15 cellular contexts compared by ENCODE assay signal in the genomic region with DNA sequence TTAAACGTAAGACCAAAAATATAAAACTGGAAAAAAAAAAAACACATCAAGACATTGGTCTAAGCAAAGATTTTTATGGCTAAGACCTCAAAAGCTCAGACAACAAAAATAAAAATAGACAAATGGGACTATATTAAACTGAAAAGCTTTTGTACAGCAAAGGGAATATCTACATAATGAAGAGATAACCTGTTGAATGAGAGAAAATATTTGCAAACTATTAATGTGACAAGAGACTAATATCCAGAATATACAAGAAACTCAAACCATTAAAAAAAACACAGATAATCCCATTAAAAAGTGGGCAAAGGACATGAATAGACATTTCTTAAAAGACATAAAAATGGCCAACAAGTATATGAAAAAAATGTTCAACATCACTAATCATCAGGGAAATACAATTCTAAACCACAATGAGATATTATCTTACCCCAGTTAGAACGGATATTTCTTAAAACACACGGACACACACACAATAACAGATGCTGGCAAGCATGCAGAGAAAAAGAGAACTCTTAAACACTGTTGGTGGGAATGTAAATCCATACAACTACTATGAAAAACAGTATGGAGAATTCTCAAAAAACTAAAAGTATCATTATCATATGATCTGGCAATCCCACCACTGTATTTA.
"Had no signal": no experiment of that assay in that cellular context is flagged by ENCODE, and none has a peak within 500 bp of the region (broad histone marks: within the 10 kb centered on the region; RNA-seq: fewer than 3 reads in every experiment).

No MANE protein-coding gene starts in this region.

- H3K27ac ChIP-seq: coronary artery, psoas muscle, sigmoid colon, upper lobe of right lung had no signal

- ATAC-seq: effector memory CD8-positive, alpha-beta T cell; left cardiac atrium; naive thymus-derived CD8-positive, alpha-beta T cell; psoas muscle; upper lobe of right lung had no signal

- H3K4me3 ChIP-seq: coronary artery, psoas muscle, sigmoid colon, upper lobe of right lung had no signal

- H3K4me3 Mint-ChIP-seq: activated CD4-positive, alpha-beta T cell treated with anti-CD3 and anti-CD28 coated beads, Interleukin-2, amount 10 ng/mL, durations not matched to agents 24 days and 14 days; activated naive CD4-positive, alpha-beta T cell treated with anti-CD3 and anti-CD28 coated beads, Interleukin-2, amount 10 ng/mL, durations not matched to agents 7 days and 5 days; effector memory CD8-positive, alpha-beta T cell; stimulated activated naive CD8-positive, alpha-beta T cell treated with anti-CD3 and anti-CD28 coated beads, Interleukin-15, Interleukin-2, amounts not matched to agents 100 ng/mL and 50 ng/mL, for 24 hours had no signal

- H3K36me3 ChIP-seq: sigmoid colon, upper lobe of right lung had no signal

- H3K9me3 Mint-ChIP-seq: activated CD4-positive, alpha-beta T cell treated with anti-CD3 and anti-CD28 coated beads, Interleukin-2, amount 10 ng/mL, durations not matched to agents 24 days and 14 days; activated naive CD4-positive, alpha-beta T cell treated with anti-CD3 and anti-CD28 coated beads, Interleukin-2, amount 10 ng/mL, durations not matched to agents 7 days and 5 days; activated T-helper 2 cell treated with anti-CD3 and anti-CD28 coated beads, Interferon-gamma antibody, Interleukin-2, Interleukin-4, amounts not matched to agents 10 μg/mL and 5 μg/mL and 100 μg/mL, durations not matched to agents 14 hours and 24 hours and 36 hours; effector memory CD8-positive, alpha-beta T cell; immature natural killer cell; naive thymus-derived CD8-positive, alpha-beta T cell; stimulated activated naive CD8-positive, alpha-beta T cell treated with anti-CD3 and anti-CD28 coated beads, Interleukin-15, Interleukin-2, amounts not matched to agents 100 ng/mL and 50 ng/mL, for 24 hours had no signal

- H3K27ac Mint-ChIP-seq: activated CD4-positive, alpha-beta T cell treated with anti-CD3 and anti-CD28 coated beads, Interleukin-2, amount 10 ng/mL, durations not matched to agents 24 days and 14 days; activated naive CD4-positive, alpha-beta T cell treated with anti-CD3 and anti-CD28 coated beads, Interleukin-2, amount 10 ng/mL, durations not matched to agents 7 days and 5 days; activated T-helper 2 cell treated with anti-CD3 and anti-CD28 coated beads, Interferon-gamma antibody, Interleukin-2, Interleukin-4, amounts not matched to agents 10 μg/mL and 5 μg/mL and 100 μg/mL, durations not matched to agents 14 hours and 24 hours and 36 hours; stimulated activated naive CD8-positive, alpha-beta T cell treated with anti-CD3 and anti-CD28 coated beads, Interleukin-15, Interleukin-2, amounts not matched to agents 100 ng/mL and 50 ng/mL, for 24 hours had no signal

- DNase-seq: activated CD4-positive, alpha-beta T cell treated with anti-CD3 and anti-CD28 coated beads, Interleukin-2, amount 10 ng/mL, durations not matched to agents 24 days and 14 days; activated naive CD4-positive, alpha-beta T cell treated with anti-CD3 and anti-CD28 coated beads, Interleukin-2, amount 10 ng/mL, durations not matched to agents 7 days and 5 days; effector memory CD8-positive, alpha-beta T cell; erythroblast; immature natural killer cell; left cardiac atrium; naive thymus-derived CD8-positive, alpha-beta T cell; psoas muscle; sigmoid colon; stimulated activated CD4-positive, alpha-beta T cell treated with anti-CD3 and anti-CD28 coated beads, Interleukin-12 subunit alpha, Interleukin-12 subunit beta, amount 100 ng/mL, for 4 hours; T-helper 9 cell; upper lobe of right lung had no signal

- H3K27me3 Mint-ChIP-seq: activated CD4-positive, alpha-beta T cell treated with anti-CD3 and anti-CD28 coated beads, Interleukin-2, amount 10 ng/mL, durations not matched to agents 24 days and 14 days; activated naive CD4-positive, alpha-beta T cell treated with anti-CD3 and anti-CD28 coated beads, Interleukin-2, amount 10 ng/mL, durations not matched to agents 7 days and 5 days; effector memory CD8-positive, alpha-beta T cell; naive thymus-derived CD8-positive, alpha-beta T cell; stimulated activated naive CD8-positive, alpha-beta T cell treated with anti-CD3 and anti-CD28 coated beads, Interleukin-15, Interleukin-2, amounts not matched to agents 100 ng/mL and 50 ng/mL, for 24 hours had no signal

- H3K9me3 ChIP-seq: psoas muscle, sigmoid colon, upper lobe of right lung had no signal

- H3K27me3 ChIP-seq: sigmoid colon, upper lobe of right lung had no signal
